ENCODE assay signal across 14 cellular contexts in the genomic region with DNA sequence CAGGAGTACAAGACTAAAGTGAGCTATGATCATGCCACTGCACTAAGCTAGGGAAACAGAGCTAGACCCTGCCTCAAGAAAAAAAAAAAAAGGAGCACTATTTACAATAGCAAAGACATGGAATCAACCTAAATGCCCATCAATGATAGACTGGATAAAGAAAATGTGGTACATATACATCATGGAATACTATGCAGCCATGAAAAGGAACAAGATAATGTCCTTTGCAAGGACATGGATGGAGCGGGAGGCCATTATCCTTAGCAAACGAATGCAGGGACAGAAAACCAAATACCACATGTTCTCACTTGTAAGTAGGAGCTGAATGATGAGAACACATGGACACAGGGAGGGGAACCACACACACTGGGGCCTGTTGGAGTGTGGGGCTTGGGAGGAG. TPM values are rescaled to one million over a fixed set of nuclear protein-coding genes. Genes with fewer than 3 reads are reported as not detected.
"Had no signal": no experiment of that assay in that cellular context is flagged by ENCODE, and none has a peak within 500 bp of the region (broad histone marks: within the 10 kb centered on the region; RNA-seq: fewer than 3 reads in every experiment).

No MANE protein-coding gene starts in this region.

RNA-seq across cellular contexts. Expression of gene NLRP9, which starts 7.8 kb away (rescaled TPM):
- total RNA-seq: activated B cell treated with CpG ODN at 0.5 μM for 24 hours; activated CD4-positive, alpha-beta memory T cell treated with anti-CD3 and anti-CD28 coated beads for 36 hours; activated CD4-positive, alpha-beta memory T cell treated with anti-CD3 and anti-CD28 coated beads, Interleukin-2, amount 10 ng/mL, durations not matched to agents 7 days and 5 days; activated CD4-positive, alpha-beta T cell treated with anti-CD3 and anti-CD28 coated beads for 36 hours; activated CD4-positive, alpha-beta T cell treated with anti-CD3 and anti-CD28 coated beads, Interleukin-2, amount 10 ng/mL, durations not matched to agents 24 days and 14 days; activated CD4-positive, alpha-beta T cell treated with anti-CD3 and anti-CD28 coated beads, Interleukin-2, amount 10 ng/mL, durations not matched to agents 7 days and 5 days; activated CD8-positive, alpha-beta memory T cell treated with anti-CD3 and anti-CD28 coated beads for 36 hours; activated CD8-positive, alpha-beta memory T cell treated with anti-CD3 and anti-CD28 coated beads, Interleukin-2, amount 10 ng/mL, durations not matched to agents 7 days and 5 days; activated CD8-positive, alpha-beta T cell treated with anti-CD3 and anti-CD28 coated beads for 36 hours; activated CD8-positive, alpha-beta T cell treated with anti-CD3 and anti-CD28 coated beads, Interleukin-2, amount 10 ng/mL, durations not matched to agents 7 days and 5 days; T-helper 1 cell treated with Interleukin-12 subunit alpha and Interleukin-12 subunit beta and Interleukin-4 antibody, amounts not matched to agents 30 ng/mL and 1 ng/mL, for 36 hours; T-helper 17 cell; T-helper 2 cell treated with Interferon-gamma antibody and Interleukin-4, amounts not matched to agents 100 ng/mL and 5 ng/mL, for 36 hours; WTC11 had no signal

RNA-seq across cellular contexts. Expression of gene RFPL4A, which starts 28.5 kb away (rescaled TPM):
- total RNA-seq: activated B cell treated with CpG ODN at 0.5 μM for 24 hours; activated CD4-positive, alpha-beta memory T cell treated with anti-CD3 and anti-CD28 coated beads for 36 hours; activated CD4-positive, alpha-beta memory T cell treated with anti-CD3 and anti-CD28 coated beads, Interleukin-2, amount 10 ng/mL, durations not matched to agents 7 days and 5 days; activated CD4-positive, alpha-beta T cell treated with anti-CD3 and anti-CD28 coated beads for 36 hours; activated CD4-positive, alpha-beta T cell treated with anti-CD3 and anti-CD28 coated beads, Interleukin-2, amount 10 ng/mL, durations not matched to agents 24 days and 14 days; activated CD4-positive, alpha-beta T cell treated with anti-CD3 and anti-CD28 coated beads, Interleukin-2, amount 10 ng/mL, durations not matched to agents 7 days and 5 days; activated CD8-positive, alpha-beta memory T cell treated with anti-CD3 and anti-CD28 coated beads for 36 hours; activated CD8-positive, alpha-beta memory T cell treated with anti-CD3 and anti-CD28 coated beads, Interleukin-2, amount 10 ng/mL, durations not matched to agents 7 days and 5 days; activated CD8-positive, alpha-beta T cell treated with anti-CD3 and anti-CD28 coated beads for 36 hours; activated CD8-positive, alpha-beta T cell treated with anti-CD3 and anti-CD28 coated beads, Interleukin-2, amount 10 ng/mL, durations not matched to agents 7 days and 5 days; T-helper 1 cell treated with Interleukin-12 subunit alpha and Interleukin-12 subunit beta and Interleukin-4 antibody, amounts not matched to agents 30 ng/mL and 1 ng/mL, for 36 hours; T-helper 17 cell; T-helper 2 cell treated with Interferon-gamma antibody and Interleukin-4, amounts not matched to agents 100 ng/mL and 5 ng/mL, for 36 hours; WTC11 had no signal

RNA-seq across cellular contexts. Expression of gene RFPL4AL1, which starts 38.5 kb away (rescaled TPM):
- total RNA-seq: activated B cell treated with CpG ODN at 0.5 μM for 24 hours; activated CD4-positive, alpha-beta memory T cell treated with anti-CD3 and anti-CD28 coated beads for 36 hours; activated CD4-positive, alpha-beta memory T cell treated with anti-CD3 and anti-CD28 coated beads, Interleukin-2, amount 10 ng/mL, durations not matched to agents 7 days and 5 days; activated CD4-positive, alpha-beta T cell treated with anti-CD3 and anti-CD28 coated beads for 36 hours; activated CD4-positive, alpha-beta T cell treated with anti-CD3 and anti-CD28 coated beads, Interleukin-2, amount 10 ng/mL, durations not matched to agents 24 days and 14 days; activated CD4-positive, alpha-beta T cell treated with anti-CD3 and anti-CD28 coated beads, Interleukin-2, amount 10 ng/mL, durations not matched to agents 7 days and 5 days; activated CD8-positive, alpha-beta memory T cell treated with anti-CD3 and anti-CD28 coated beads for 36 hours; activated CD8-positive, alpha-beta memory T cell treated with anti-CD3 and anti-CD28 coated beads, Interleukin-2, amount 10 ng/mL, durations not matched to agents 7 days and 5 days; activated CD8-positive, alpha-beta T cell treated with anti-CD3 and anti-CD28 coated beads for 36 hours; activated CD8-positive, alpha-beta T cell treated with anti-CD3 and anti-CD28 coated beads, Interleukin-2, amount 10 ng/mL, durations not matched to agents 7 days and 5 days; T-helper 1 cell treated with Interleukin-12 subunit alpha and Interleukin-12 subunit beta and Interleukin-4 antibody, amounts not matched to agents 30 ng/mL and 1 ng/mL, for 36 hours; T-helper 17 cell; T-helper 2 cell treated with Interferon-gamma antibody and Interleukin-4, amounts not matched to agents 100 ng/mL and 5 ng/mL, for 36 hours; WTC11 had no signal
